ENCODE assay signal across 8 cellular contexts in genomic region chr4:15002659-15003440, GRCh38. TPM values are rescaled to one million over a fixed set of nuclear protein-coding genes. Genes with fewer than 3 reads are reported as not detected.
DNase-seq lines count a peak whose midpoint lies in the region; ATAC-seq and TF ChIP-seq lines count a peak whose summit lies in the region.

No MANE protein-coding gene starts in this region.

- H3K4me1 ChIP-seq in DND-41 (ENCODE audit: insufficient read depth, low read length) = peaks cover 25% of the 10 kb centered on the region
- peaks cover 7% of the 10 kb centered on the region for H3K4me1 ChIP-seq in thymus (ENCODE audit: control insufficient read depth, insufficient read depth, low read length)

- H3K36me3 ChIP-seq in DND-41 (ENCODE audit: insufficient read depth, low read length) = no peaks in the 10 kb centered on the region
- no peaks in the 10 kb centered on the region for H3K36me3 ChIP-seq in thymus (ENCODE audit: control insufficient read depth, insufficient read depth)

- H3K4me3 ChIP-seq in DND-41 (ENCODE audit: low read depth in 1 of 2, low read length in 2 of 2) = peak overlapping the region; percentile 57 to 95; a peak in 3 of 4 replicates
- peak overlapping the region; percentile 81 for H3K4me3 ChIP-seq in Jurkat, Clone E6-1 (ENCODE audit: low read length)
- H3K4me3 ChIP-seq in thymus (ENCODE audit: low read length) = peak overlapping the region; percentile 92

- peaks cover 7 to 8% of the 10 kb centered on the region in 2 donors for H3K36me3 Mint-ChIP-seq in activated naive CD4-positive, alpha-beta T cell treated with anti-CD3 and anti-CD28 coated beads, Interleukin-2, amount 50 U/mL, for 72 hours
- H3K36me3 Mint-ChIP-seq in glutamatergic neuron (ENCODE audit: unreplicated experiment) = peaks cover 6% of the 10 kb centered on the region
- peaks cover 11% of the 10 kb centered on the region for H3K36me3 Mint-ChIP-seq in osteocyte (ENCODE audit: unreplicated experiment)

- H3K27me3 Mint-ChIP-seq in glutamatergic neuron (ENCODE audit: unreplicated experiment) = peaks cover 5% of the 10 kb centered on the region
- no peaks in the 10 kb centered on the region for H3K27me3 Mint-ChIP-seq in osteocyte (ENCODE audit: unreplicated experiment)

- H3K9me3 ChIP-seq in DND-41 (ENCODE audit: insufficient read depth, low read length, severe bottlenecking) (no peaks in the 10 kb centered on the region), thymus (ENCODE audit: control insufficient read depth) (no peaks in the 10 kb centered on the region)

- peak overlapping the region; percentile 83 for H2AFZ ChIP-seq in DND-41 (ENCODE audit: low read depth, low read length)

- no peaks in the 10 kb centered on the region for H3K79me2 ChIP-seq in DND-41 (ENCODE audit: insufficient read depth, low read length)

- H3K4me3 Mint-ChIP-seq in glutamatergic neuron (ENCODE audit: unreplicated experiment) (peak overlapping the region; percentile 81), osteocyte (ENCODE audit: unreplicated experiment) (peak overlapping the region; percentile 84)

- H3K9me3 Mint-ChIP-seq in activated naive CD4-positive, alpha-beta T cell treated with anti-CD3 and anti-CD28 coated beads, Interleukin-2, amount 50 U/mL, for 72 hours = no peaks in the 10 kb centered on the region
- H3K9me3 Mint-ChIP-seq in glutamatergic neuron (ENCODE audit: unreplicated experiment) = peaks cover 5% of the 10 kb centered on the region
- no peaks in the 10 kb centered on the region for H3K9me3 Mint-ChIP-seq in osteocyte (ENCODE audit: unreplicated experiment)

- H3K9ac ChIP-seq in DND-41 (ENCODE audit: low read depth, low read length) = peak overlapping the region; percentile 82

- H3K4me2 ChIP-seq in DND-41 (ENCODE audit: insufficient read depth, low read length) = peak overlapping the region; percentile 94

- under 1% methylated on average over 81 of the region's 81 CpGs for WGBS in thymus

- peaks cover 52% of the 10 kb centered on the region for H3K27me3 ChIP-seq in DND-41 (ENCODE audit: insufficient read depth, low read length, poor library complexity)
- H3K27me3 ChIP-seq in thymus (ENCODE audit: control insufficient read depth, insufficient read depth) = peaks cover 11% of the 10 kb centered on the region

- peaks cover 13% of the 10 kb centered on the region for H3K4me1 Mint-ChIP-seq in glutamatergic neuron (ENCODE audit: low read depth, unreplicated experiment)
- H3K4me1 Mint-ChIP-seq in osteocyte (ENCODE audit: unreplicated experiment) = peaks cover 20% of the 10 kb centered on the region

- H3K27ac Mint-ChIP-seq in activated naive CD4-positive, alpha-beta T cell treated with anti-CD3 and anti-CD28 coated beads, Interleukin-2, amount 50 U/mL, for 72 hours = peak overlapping the region; percentile 85 to 96
- H3K27ac Mint-ChIP-seq in glutamatergic neuron (ENCODE audit: unreplicated experiment) (peak overlapping the region; percentile 80), osteocyte (ENCODE audit: unreplicated experiment) (peak overlapping the region; percentile 95)

- ATAC-seq in DND-41 (ENCODE audit: insufficient read depth, low read depth) = peak; percentile 33
- ATAC-seq in GM21717 (IDR thresholded peaks at IDR 0.05; ENCODE audit: unreplicated experiment) = peak; percentile 29
- ATAC-seq in SK-N-SH treated with all-trans-retinoic acid at 6 μM for 48 hours = peak; percentile 40
- peak; percentile 38 to 39 for ATAC-seq in activated naive CD4-positive, alpha-beta T cell treated with anti-CD3 and anti-CD28 coated beads, Interleukin-2, amount 50 U/mL, for 72 hours

- TF ChIP-seq CTCF in DND-41 (IDR thresholded peaks at IDR 0.05; ENCODE audit: borderline replicate concordance, extremely low read depth, low read length, poor library complexity, severe bottlenecking) (no peak), glutamatergic neuron (IDR thresholded peaks at IDR 0.05; ENCODE audit: partially characterized antibody, unreplicated experiment) (no peak), osteocyte (IDR thresholded peaks at IDR 0.05) (no peak)

- DNase-seq in DND-41 (peak; percentile 71), glutamatergic neuron (peak; percentile 78), osteocyte (ENCODE audit: extremely low spot score, unreplicated experiment) (peak; percentile 90)
- peak; percentile 23 for DNase-seq in Jurkat, Clone E6-1 (ENCODE audit: low read depth, low spot score)
- DNase-seq in activated naive CD4-positive, alpha-beta T cell treated with anti-CD3 and anti-CD28 coated beads, Interleukin-2, amount 50 U/mL, for 72 hours (ENCODE audit: low spot score in 2 of 2) = peak; percentile 64 to 69

- H3K27ac ChIP-seq in DND-41 (ENCODE audit: low read length) (peak overlapping the region; percentile 86), thymus (ENCODE audit: low read depth) (peak overlapping the region; percentile 100)

- peaks cover 4% of the 10 kb centered on the region; the same call in 1 of the 2 replicates for H4K20me1 ChIP-seq in DND-41 (ENCODE audit: insufficient read depth, low read length)

TF ChIP-seq in SK-N-SH treated with all-trans-retinoic acid at 6 μM for 48 hours, 23 proteins besides CTCF, POLR2A, EP300 and RAD21:
- TF ChIP-seq CSDC2 (CRISPR knock-in tag; IDR thresholded peaks at IDR 0.05) (no peak), TOX (CRISPR knock-in tag; IDR thresholded peaks at IDR 0.05; ENCODE audit: borderline replicate concordance) (no peak), CSRNP3 (CRISPR knock-in tag; IDR thresholded peaks at IDR 0.05) (no peak), ZNF70 (CRISPR knock-in tag; IDR thresholded peaks at IDR 0.05) (no peak), ESRRG (CRISPR knock-in tag; IDR thresholded peaks at IDR 0.05) (no peak), BACH2 (CRISPR knock-in tag; IDR thresholded peaks at IDR 0.05; ENCODE audit: borderline replicate concordance) (no peak), CREB5 (CRISPR knock-in tag; IDR thresholded peaks at IDR 0.05; ENCODE audit: low read depth) (no peak), ARNTL (CRISPR knock-in tag; IDR thresholded peaks at IDR 0.05; ENCODE audit: borderline replicate concordance, low read depth) (no peak), TSHZ2 (CRISPR knock-in tag; IDR thresholded peaks at IDR 0.05) (no peak)

RNA-seq across cellular contexts. Expression of gene CPEB2, which starts 0.6 kb away (rescaled TPM):
- 0.38 TPM for polyA plus RNA-seq in Jurkat, Clone E6-1 (2012; ENCODE audit: insufficient read depth, insufficient read length)
- total RNA-seq in activated naive CD4-positive, alpha-beta T cell treated with anti-CD3 and anti-CD28 coated beads, Interleukin-2, amount 50 U/mL, for 72 hours = 1 to 10 TPM; 7.1 to 7.5 TPM
- total RNA-seq in glutamatergic neuron (ENCODE audit: unreplicated experiment) (52.6 TPM), osteocyte (60.0 and 65.7 TPM in 2 replicates)
- polyA plus RNA-seq in thymus = 12.0 TPM

Comparison
In these comparisons a context has a peak if more than half of its experiments do, and no peak if none do; other contexts are left out.
1. Peak in every context shown above with its lines: DNase-seq, ATAC-seq, H3K4me3 ChIP-seq and H3K27ac ChIP-seq.
2. DNase-seq: peak in every context shown above with its lines; median percentile 90 in osteocyte; 78 in glutamatergic neuron; 71 in DND-41; 66 in activated naive CD4-positive, alpha-beta T cell treated with anti-CD3 and anti-CD28 coated beads, Interleukin-2, amount 50 U/mL, for 72 hours; 23 in Jurkat, Clone E6-1.